ENCODE assay signal across 11 cellular contexts in the genomic region with DNA sequence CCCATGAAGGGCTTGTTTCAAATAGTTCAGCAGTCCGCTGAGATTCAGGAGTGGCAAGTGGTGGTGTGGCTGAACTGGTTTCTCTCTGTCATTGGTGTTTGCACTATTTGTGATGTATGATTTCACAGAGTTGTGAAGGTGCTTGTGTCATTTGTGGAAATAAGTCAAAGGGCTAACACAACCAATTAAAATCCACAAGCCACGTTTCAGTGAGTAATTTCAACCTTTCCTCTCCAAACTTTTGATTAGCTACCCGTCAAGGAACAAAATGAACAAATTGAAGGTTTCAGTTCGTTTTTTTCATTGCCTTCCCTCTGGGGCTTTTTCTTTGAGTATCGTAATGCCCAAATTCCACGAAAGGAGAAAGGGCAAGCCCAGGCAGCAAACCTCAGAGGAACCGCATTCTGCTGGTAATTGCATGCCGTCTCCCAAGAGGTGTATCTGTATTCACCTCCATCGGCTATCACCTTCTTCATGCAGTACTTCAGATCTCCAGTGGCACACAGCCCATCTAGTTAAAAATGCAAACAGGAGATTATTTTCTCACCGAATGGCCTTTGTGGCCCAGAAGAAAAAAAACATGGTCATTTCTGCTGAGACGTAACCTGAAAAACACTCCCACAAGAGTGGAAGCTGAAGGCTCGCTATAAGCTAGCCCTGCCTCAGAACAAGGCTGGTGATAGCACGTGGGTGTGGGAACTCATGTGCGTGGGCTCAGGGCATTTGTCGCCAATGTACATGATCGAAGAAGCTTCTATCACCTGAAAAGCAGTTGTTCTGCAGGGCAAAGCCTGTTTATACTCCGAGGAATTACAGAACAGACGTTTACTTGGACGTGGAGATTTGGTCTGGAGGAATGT.
A peak's percentile ranks its signal among the peaks of the same experiment; 100 is the strongest.
DNase-seq lines count a peak whose midpoint lies in the region; ATAC-seq and TF ChIP-seq lines count a peak whose summit lies in the region.
"Had no signal": no experiment of that assay in that cellular context is flagged by ENCODE, and none has a peak within 500 bp of the region (broad histone marks: within the 10 kb centered on the region; RNA-seq: fewer than 3 reads in every experiment).

No MANE protein-coding gene starts in this region.

- no peaks in the 10 kb centered on the region for H3K27me3 Mint-ChIP-seq in stimulated activated naive CD8-positive, alpha-beta T cell treated with anti-CD3 and anti-CD28 coated beads, Interleukin-15, amount 100 ng/mL, for 72 hours

- H3K4me1 ChIP-seq in SJSA1 (replicated peaks) (peaks cover 29% of the 10 kb centered on the region), transverse colon (peaks cover 0 to 12% (median 7%) of the 10 kb centered on the region in 4 donors)

- intact Hi-C loops in transverse colon (cut with DNase I; ENCODE audit: low total_unique reads) = no loop called here

- H3K36me3 ChIP-seq in SJSA1 (no peaks in the 10 kb centered on the region), transverse colon (no peaks in the 10 kb centered on the region)

- no peak overlapping the region for H3K4me3 ChIP-seq in SJSA1
- H3K4me3 ChIP-seq in transverse colon = no peak overlapping the region

- peak; percentile 53 for ATAC-seq in HG02588 (IDR thresholded peaks at IDR 0.05; ENCODE audit: unreplicated experiment)
- peak; percentile 66 for ATAC-seq in stimulated activated naive CD8-positive, alpha-beta T cell treated with anti-CD3 and anti-CD28 coated beads, Interleukin-15, amount 100 ng/mL, for 72 hours

- TF ChIP-seq EP300 in transverse colon (IDR thresholded peaks at IDR 0.05; ENCODE audit: low read depth) = no peak

- H3K9me3 ChIP-seq in SJSA1 (replicated peaks) = no peaks in the 10 kb centered on the region
- H3K9me3 ChIP-seq in transverse colon = no peaks in the 10 kb centered on the region

- no peak for TF ChIP-seq CTCF in transverse colon (IDR thresholded peaks at IDR 0.05)

- H3K4me1 Mint-ChIP-seq in stimulated activated naive CD8-positive, alpha-beta T cell treated with anti-CD3 and anti-CD28 coated beads, Interleukin-15, amount 100 ng/mL, for 72 hours = peaks cover 10% of the 10 kb centered on the region

- WGBS in transverse colon (ENCODE audit: low coverage in 1 of 2), 2 donors = 80 to 84% methylated on average over 13 to 19 of the region's 19 CpGs

- no peak overlapping the region for H3K27ac Mint-ChIP-seq in stimulated activated naive CD8-positive, alpha-beta T cell treated with anti-CD3 and anti-CD28 coated beads, Interleukin-15, amount 100 ng/mL, for 72 hours

- peaks cover 0 to 18% of the 10 kb centered on the region in 2 donors for H3K9me3 Mint-ChIP-seq in stimulated activated naive CD8-positive, alpha-beta T cell treated with anti-CD3 and anti-CD28 coated beads, Interleukin-15, amount 100 ng/mL, for 72 hours

- no peak overlapping the region for H3K4me3 Mint-ChIP-seq in stimulated activated naive CD8-positive, alpha-beta T cell treated with anti-CD3 and anti-CD28 coated beads, Interleukin-15, amount 100 ng/mL, for 72 hours

- TF ChIP-seq POLR2A in transverse colon (IDR thresholded peaks at IDR 0.05) = no peak

- in situ Hi-C loops in transverse colon (cut with MboI; ENCODE audit: low pct_ligation_motif_present in 1 of 4, low pct_unique_long_range_greater_than_20kb in 1 of 4, low sequenced_read_pairs in 3 of 4) = no loop called here

- peak; percentile 32 for DNase-seq in activated naive CD4-positive, alpha-beta T cell treated with Interleukin-2 at 50 U/mL for 16 hours
- no peak for DNase-seq in activated naive CD4-positive, alpha-beta T cell (lab: John Stamatoyannopoulos, UW)
- no peak for DNase-seq in SJSA1 (ENCODE audit: low read depth in 1 of 2, low spot score in 2 of 2)
- no peak for DNase-seq in stimulated activated naive CD8-positive, alpha-beta T cell treated with anti-CD3 and anti-CD28 coated beads, Interleukin-15, amount 100 ng/mL, for 72 hours
- DNase-seq in transverse colon = no peak
- DNase-seq in NCI-H524 (lab: John Stamatoyannopoulos, UW) = no peak
- no peak for DNase-seq in stimulated activated CD8-positive, alpha-beta memory T cell treated with anti-CD3 and anti-CD28 coated beads, Interleukin-4, amount 100 ng/mL, for 48 hours
- DNase-seq: activated CD8-positive, alpha-beta memory T cell treated with anti-CD3 and anti-CD28 coated beads, Interleukin-2, amount 50 U/mL, for 48 hours; dermis blood vessel endothelial cell; kidney had no signal

- H3K27me3 ChIP-seq in SJSA1 (replicated peaks) = no peaks in the 10 kb centered on the region
- no peaks in the 10 kb centered on the region for H3K27me3 ChIP-seq in transverse colon

- H3K27ac ChIP-seq in SJSA1 (peak overlapping the region; percentile 65), transverse colon (no peak overlapping the region)
